Comparison of ENCODE assay signal across 10 cellular contexts in the genomic region with DNA sequence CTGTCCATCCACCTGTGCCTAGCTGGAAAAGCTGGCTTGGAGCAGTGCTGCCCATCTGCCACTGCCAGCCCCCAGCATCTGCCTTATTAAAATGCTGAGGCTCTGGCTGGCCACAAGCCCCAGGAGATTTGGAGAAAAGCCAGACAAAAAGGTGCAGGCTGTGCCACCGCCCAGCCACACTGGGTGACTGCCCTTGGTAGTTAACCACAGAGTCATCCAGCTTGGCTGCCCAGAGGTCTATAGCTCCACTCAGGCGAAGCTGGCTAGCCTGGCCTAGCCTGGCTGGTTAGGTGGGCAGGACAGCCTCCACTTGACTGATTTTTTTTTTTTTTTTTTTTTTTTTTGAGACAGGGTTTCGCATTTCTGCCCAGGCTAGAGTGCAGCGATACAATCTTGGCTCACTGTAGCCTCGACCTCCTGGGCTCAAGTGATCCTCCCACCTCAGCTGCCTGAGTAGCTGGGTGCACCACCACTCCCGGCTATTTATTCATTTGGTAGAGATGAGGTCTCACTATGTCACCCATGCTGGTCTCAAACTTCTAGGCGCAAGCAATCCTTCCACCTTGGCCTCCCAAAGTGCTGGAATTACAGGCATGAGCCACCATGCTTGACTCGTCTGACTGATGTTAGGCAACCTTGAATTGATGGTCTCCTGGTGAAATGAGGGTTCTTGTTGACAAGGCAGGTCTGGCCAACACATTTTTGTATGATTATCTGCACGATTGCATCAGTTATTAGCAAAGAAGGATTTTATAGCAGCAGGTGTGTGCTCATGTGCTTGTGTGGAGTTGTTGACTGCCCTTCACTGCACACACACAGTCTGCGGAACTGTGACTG.
DNase-seq lines count a peak whose midpoint lies in the region; ATAC-seq, FAIRE-seq and TF ChIP-seq lines count a peak whose summit lies in the region.
"Had no signal": no experiment of that assay in that cellular context is flagged by ENCODE, and none has a peak within 500 bp of the region (broad histone marks: within the 10 kb centered on the region; RNA-seq: fewer than 3 reads in every experiment).

No MANE protein-coding gene starts in this region.

- CTCF ChIA-PET in MCF 10A (lab: Yijun Ruan, JAX): interaction anchor here (0.7 kb wide), 1 partner anchor 30 kb away, joined by 3 read pairs; no protein-coding TSS in a partner anchor

- H3K4me3 Mint-ChIP-seq in MCF 10A (ENCODE audit: unreplicated experiment): no peak overlapping the region

- peaks cover 8% of the 10 kb centered on the region for H3K4me1 Mint-ChIP-seq in MCF 10A (ENCODE audit: insufficient read depth, unreplicated experiment)

- WGBS in pancreas, 2 donors: 49 to 51% methylated on average over 10 of the region's 10 CpGs

- no peaks in the 10 kb centered on the region for H3K9me3 Mint-ChIP-seq in MCF 10A (ENCODE audit: unreplicated experiment)

- FAIRE-seq in GM12891 (lab: Jason Lieb, UNC): peak; percentile 80
- FAIRE-seq in pancreas (lab: Jason Lieb, UNC): no peak
- FAIRE-seq: endometrium had no signal

- BruUV-seq in MCF 10A (replicated peaks; lab: Mats Ljungman, UMichigan): no TSS peak

- DNase-seq in GM12891 (ENCODE audit: insufficient read length, low spot score) (no peak), NCI-H2107 (lab: John Stamatoyannopoulos, UW) (peak; percentile 71), MCF 10A (ENCODE audit: unreplicated experiment) (peak; percentile 23), pancreas (peak in 5 of 6 donors; percentile 70 to 88 (median 76)), retina (no peak), cerebellar nuclear complex (lab: John Stamatoyannopoulos, UW) (no peak)
- no peak for DNase-seq in activated CD8-positive, alpha-beta memory T cell treated with anti-CD3 and anti-CD28 coated beads, Interleukin-2, amount 50 U/mL, for 48 hours

- H3K9me3 ChIP-seq in pancreas: no peaks in the 10 kb centered on the region
- H3K9me3 ChIP-seq: tibial nerve had no signal

- H3K27me3 Mint-ChIP-seq in MCF 10A (ENCODE audit: insufficient read depth, unreplicated experiment): no peaks in the 10 kb centered on the region

- H3K27ac ChIP-seq in pancreas: peak overlapping the region in 3 of 4 donors; percentile 22 to 96 (median 96)
- H3K27ac ChIP-seq: parathyroid adenoma had no signal

- no peaks in the 10 kb centered on the region for H3K27me3 ChIP-seq in pancreas
- H3K27me3 ChIP-seq: tibial nerve had no signal

- peaks cover 66 to 90% (median 80%) of the 10 kb centered on the region in 3 donors for H3K4me1 ChIP-seq in pancreas

- H3K4me3 ChIP-seq in pancreas: no peak overlapping the region
- H3K4me3 ChIP-seq: tibial nerve had no signal

- TF ChIP-seq CTCF in MCF 10A (IDR thresholded peaks at IDR 0.05; ENCODE audit: unreplicated experiment): no peak
- TF ChIP-seq CTCF in pancreas (IDR thresholded peaks at IDR 0.05): no peak

- no peaks in the 10 kb centered on the region for H3K36me3 ChIP-seq in pancreas
- H3K36me3 ChIP-seq: tibial nerve had no signal

- POLR2A ChIA-PET in MCF 10A (lab: Yijun Ruan, JAX): interaction anchor here (0.7 to 1.1 kb wide), 2 partner anchors 28 to 293 kb away, joined by 3 read pairs; no protein-coding TSS in a partner anchor

- H3K27ac Mint-ChIP-seq in MCF 10A (ENCODE audit: low read depth, unreplicated experiment): no peak overlapping the region

- H3K36me3 Mint-ChIP-seq in MCF 10A (ENCODE audit: insufficient read depth, unreplicated experiment): no peaks in the 10 kb centered on the region

- no peak for TF ChIP-seq POLR2A in GM12891 (IDR thresholded peaks at IDR 0.05; ENCODE audit: low read depth, low read length)

- intact Hi-C loops in MCF 10A (cut with micrococcal nuclease): no loop called here
- intact Hi-C loops in pancreas (cut with DNase I): no loop called here

- ATAC-seq in pancreas: peak; percentile 48 to 73 (median 65)

TF ChIP-seq in GM12891, 5 proteins besides CTCF, POLR2A, EP300 and RAD21:
- TF ChIP-seq SPI1 (IDR thresholded peaks at IDR 0.05; ENCODE audit: low read depth, low read length) (no peak), PAX5 (IDR thresholded peaks at IDR 0.05; ENCODE audit: insufficient read depth, low read length, severe bottlenecking) (no peak), POLR2AphosphoS5 (IDR thresholded peaks at IDR 0.05; ENCODE audit: low read depth, low read length) (no peak), TAF1 (IDR thresholded peaks at IDR 0.05; ENCODE audit: low read depth, low read length) (no peak), POU2F2 (IDR thresholded peaks at IDR 0.05; ENCODE audit: low read depth, low read length) (no peak)
TF ChIP-seq in GM12891: peak in this region for 0.

Comparison
In these comparisons a context has a peak if more than half of its experiments do, and no peak if none do; other contexts are left out.
1. DNase-seq: peak in NCI-H2107 (single experiment), MCF 10A (single experiment) and pancreas (5 of 6); none in GM12891 (single experiment), retina (single experiment), cerebellar nuclear complex (0 of 2) and activated CD8-positive, alpha-beta memory T cell treated with anti-CD3 and anti-CD28 coated beads, Interleukin-2, amount 50 U/mL, for 48 hours (single experiment).